Comparison of ENCODE assay signal across 8 cellular contexts in genomic region chr19:42776750-42777612, GRCh38. TPM values are rescaled to one million over a fixed set of nuclear protein-coding genes. Genes with fewer than 3 reads are reported as not detected.
DNase-seq lines count a peak whose midpoint lies in the region; ATAC-seq and TF ChIP-seq lines count a peak whose summit lies in the region.
"Not testable (repeated sequence)": the region's sequence is repeated elsewhere in the genome, so short reads cannot be mapped to it uniquely, and the experiment has no call there.

No MANE protein-coding gene starts in this region.

- not testable (repeated sequence) for H3K4me1 Mint-ChIP-seq in CD4-positive, alpha-beta T cell (ENCODE audit: low read depth)

- H3K27ac Mint-ChIP-seq in CD4-positive, alpha-beta T cell: not testable (repeated sequence)

- TF ChIP-seq CTCF in CD4-positive, alpha-beta T cell (IDR thresholded peaks at IDR 0.05): peak; percentile 68
- TF ChIP-seq CTCF in HFF-Myc (IDR thresholded peaks at IDR 0.05; ENCODE audit: low read depth, low read length, missing control alignments): peak; percentile 83

- not testable (repeated sequence) for H3K36me3 Mint-ChIP-seq in CD4-positive, alpha-beta T cell (ENCODE audit: low read depth)

- POLR2A ChIA-PET in CD4-positive, alpha-beta T cell (lab: Charles Lee): not testable (repeated sequence)

- not testable (repeated sequence) for H3K36me3 ChIP-seq in adipocyte (ENCODE audit: control insufficient read depth, insufficient read depth, low read length, severe bottlenecking)

- H3K27me3 ChIP-seq in CD4-positive, alpha-beta T cell (ENCODE audit: control insufficient read depth, insufficient read depth, low read length); adipocyte (replicated peaks; ENCODE audit: control insufficient read depth, insufficient read depth, low read length): not testable (repeated sequence)

- H3K4me3 Mint-ChIP-seq in CD4-positive, alpha-beta T cell: not testable (repeated sequence)

- peak in 5 of 10 experiments; percentile 8 to 21 (median 11) for DNase-seq in CD4-positive, alpha-beta T cell
- DNase-seq in HFF-Myc (ENCODE audit: extremely low read depth, low read depth): not testable (repeated sequence)
- DNase-seq in NCI-H2227 treated with DMSO at 0.1 percent for 48 hours (lab: John Stamatoyannopoulos, UW) (peak; percentile 60), T1000 (lab: John Stamatoyannopoulos, UW) (peak; percentile 49), adipocyte (ENCODE audit: low read depth) (peak; percentile 92), fibroblast of the conjunctiva (ENCODE audit: low read depth) (peak; percentile 34), myocyte (ENCODE audit: low read depth) (peak; percentile 70)
- DNase-seq in stimulated activated CD8-positive, alpha-beta memory T cell treated with anti-CD3 and anti-CD28 coated beads, Interleukin-15, amount 100 ng/mL, for 1 hour (ENCODE audit: low read depth): peak; percentile 6

- not testable (repeated sequence) for H3K27ac ChIP-seq in CD4-positive, alpha-beta T cell (ENCODE audit: low read depth, low read length)

- not testable (repeated sequence) for H3K9me3 Mint-ChIP-seq in CD4-positive, alpha-beta T cell

- H3K9ac ChIP-seq in adipocyte (ENCODE audit: low read length): not testable (repeated sequence)

- CTCF ChIA-PET in CD4-positive, alpha-beta T cell (lab: Charles Lee): not testable (repeated sequence)

- not testable (repeated sequence) for H3K4me1 ChIP-seq in adipocyte (ENCODE audit: control insufficient read depth, insufficient read depth, low read length)

- H3K4me3 ChIP-seq in HFF-Myc (replicated peaks; ENCODE audit: low read depth, low read length): not testable (repeated sequence)
- peak overlapping the region; percentile 47 for H3K4me3 ChIP-seq in adipocyte (ENCODE audit: low read length)

- intact Hi-C loops in CD4-positive, alpha-beta T cell (cut with DNase I, micrococcal nuclease): not testable (repeated sequence)

- ATAC-seq in CD4-positive, alpha-beta T cell (ENCODE audit: poor library complexity): not testable (repeated sequence)

- H3K9me3 ChIP-seq in CD4-positive, alpha-beta T cell (ENCODE audit: control insufficient read depth, low read length); adipocyte (ENCODE audit: control insufficient read depth, low read length): not testable (repeated sequence)

- H3K27me3 Mint-ChIP-seq in CD4-positive, alpha-beta T cell: peaks cover 60% of the 10 kb centered on the region

RNA-seq across cellular contexts. Expression of gene PSG8, which starts 11.5 kb away (rescaled TPM):
- not detected for total RNA-seq in CD4-positive, alpha-beta T cell
- not detected in 2 replicates for total RNA-seq in myocyte
- polyA plus RNA-seq in myocyte (2012): not detected

RNA-seq across cellular contexts. Expression of gene PSG3, which starts 36.7 kb away (rescaled TPM):
- total RNA-seq in CD4-positive, alpha-beta T cell: not detected
- total RNA-seq in myocyte: not detected in 2 replicates
- not detected for polyA plus RNA-seq in myocyte (2012)
